13 cellular contexts compared by ENCODE assay signal in genomic region chr1:32622806-32623694, GRCh38. TPM values are rescaled to one million over a fixed set of nuclear protein-coding genes. Genes with fewer than 3 reads are reported as not detected.
DNase-seq lines count a peak whose midpoint lies in the region; ATAC-seq, FAIRE-seq and TF ChIP-seq lines count a peak whose summit lies in the region.
"Had no signal": no experiment of that assay in that cellular context is flagged by ENCODE, and none has a peak within 500 bp of the region (broad histone marks: within the 10 kb centered on the region; RNA-seq: fewer than 3 reads in every experiment).

No MANE protein-coding gene starts in this region.

- peaks cover 38% of the 10 kb centered on the region for H3K36me3 Mint-ChIP-seq in CD4-positive, CD25-positive, alpha-beta regulatory T cell
- peaks cover 29% of the 10 kb centered on the region for H3K36me3 Mint-ChIP-seq in WTC11

- peak in 1 of 3 donors; percentile 13 for DNase-seq in CD4-positive, CD25-positive, alpha-beta regulatory T cell
- DNase-seq in GM12892 (ENCODE audit: insufficient read length) = no peak
- DNase-seq in WTC11 (ENCODE audit: low spot score) = no peak
- DNase-seq in iris pigment epithelial cell (ENCODE audit: low read depth) = peak; percentile 56
- no peak for DNase-seq in NAMALWA (ENCODE audit: low spot score)
- DNase-seq: amniotic stem cell, NCI-H1417, NCI-H774, retina, substantia nigra had no signal

- H3K36me3 ChIP-seq in CD4-positive, CD25-positive, alpha-beta regulatory T cell (ENCODE audit: control insufficient read depth, insufficient read depth, low read length) = peaks cover 35% of the 10 kb centered on the region

- POLR2A ChIA-PET in WTC11 (lab: Charles Lee) = interaction anchor here (1.0 kb wide), 1 partner anchor 14 kb away, joined by 3 read pairs; no protein-coding TSS in a partner anchor

- peaks cover 10% of the 10 kb centered on the region for H3K4me1 ChIP-seq in CD4-positive, CD25-positive, alpha-beta regulatory T cell (ENCODE audit: control insufficient read depth, insufficient read depth, low read length, poor library complexity, severe bottlenecking)

- peak; percentile 47; the same call in 1 of the 2 replicates for TF ChIP-seq POLR2A in GM12892 (IDR thresholded peaks at IDR 0.05; ENCODE audit: low read depth, low read length)

- no peaks in the 10 kb centered on the region for H3K9me3 ChIP-seq in CD4-positive, CD25-positive, alpha-beta regulatory T cell (ENCODE audit: control insufficient read depth in 2 of 2, low read length in 2 of 2)

- H3K27ac ChIP-seq in CD4-positive, CD25-positive, alpha-beta regulatory T cell (ENCODE audit: insufficient read depth, low read length, poor library complexity, severe bottlenecking) = no peak overlapping the region

- H3K27me3 Mint-ChIP-seq in CD4-positive, CD25-positive, alpha-beta regulatory T cell = no peaks in the 10 kb centered on the region
- no peaks in the 10 kb centered on the region for H3K27me3 Mint-ChIP-seq in WTC11 (ENCODE audit: low read depth)

- peak overlapping the region; percentile 51 to 91 (median 65) for H3K27ac Mint-ChIP-seq in CD4-positive, CD25-positive, alpha-beta regulatory T cell
- peak overlapping the region; percentile 47; the same call in 1 of the 2 replicates for H3K27ac Mint-ChIP-seq in WTC11

- ATAC-seq in CD4-positive, CD25-positive, alpha-beta regulatory T cell (ENCODE audit: low read depth in 2 of 2) = no peak
- ATAC-seq in WTC11 (no peak), HG03175 (IDR thresholded peaks at IDR 0.05; ENCODE audit: unreplicated experiment) (no peak), GM19455 (IDR thresholded peaks at IDR 0.05; ENCODE audit: unreplicated experiment) (no peak), GM21528 (IDR thresholded peaks at IDR 0.05; ENCODE audit: low FRiP score, unreplicated experiment) (no peak)

- H3K4me3 ChIP-seq in CD4-positive, CD25-positive, alpha-beta regulatory T cell (ENCODE audit: low read depth, low read length) = no peak overlapping the region

- H3K4me3 Mint-ChIP-seq in CD4-positive, CD25-positive, alpha-beta regulatory T cell = no peak overlapping the region
- no peak overlapping the region for H3K4me3 Mint-ChIP-seq in WTC11

- CTCF ChIA-PET in WTC11 (lab: Charles Lee) = no interaction called here

- no peaks in the 10 kb centered on the region for H3K9me3 Mint-ChIP-seq in CD4-positive, CD25-positive, alpha-beta regulatory T cell
- 0 out of 2 replicates have a peak, but pooled peaks cover 5% of the 10 kb centered on the region for H3K9me3 Mint-ChIP-seq in WTC11

- H3K4me1 Mint-ChIP-seq in CD4-positive, CD25-positive, alpha-beta regulatory T cell = peaks cover 15 to 49% (median 33%) of the 10 kb centered on the region in 4 donors
- no peaks in the 10 kb centered on the region for H3K4me1 Mint-ChIP-seq in WTC11

- H3K27me3 ChIP-seq in CD4-positive, CD25-positive, alpha-beta regulatory T cell (ENCODE audit: control insufficient read depth, insufficient read depth, low read length) = no peaks in the 10 kb centered on the region

- TF ChIP-seq CTCF in WTC11 (IDR thresholded peaks at IDR 0.05) = no peak

- peak; percentile 46 for FAIRE-seq in GM12892 (lab: Jason Lieb, UNC)

TF ChIP-seq in WTC11, 78 proteins besides CTCF, POLR2A, EP300 and RAD21 (continues in another document):
- TF ChIP-seq ZNF317 (CRISPR knock-in tag; IDR thresholded peaks at IDR 0.05; ENCODE audit: borderline replicate concordance, low read depth) (no peak), TEAD4 (CRISPR knock-in tag; IDR thresholded peaks at IDR 0.05) (no peak), ZMAT4 (CRISPR knock-in tag; IDR thresholded peaks at IDR 0.05) (no peak), ZNF416 (CRISPR knock-in tag; IDR thresholded peaks at IDR 0.05) (no peak), HMGXB4 (CRISPR knock-in tag; IDR thresholded peaks at IDR 0.05) (no peak), ZNF532 (CRISPR knock-in tag; IDR thresholded peaks at IDR 0.05; ENCODE audit: borderline replicate concordance) (no peak), SMAD3 (CRISPR knock-in tag; IDR thresholded peaks at IDR 0.05; ENCODE audit: borderline replicate concordance) (no peak), MXD4 (CRISPR knock-in tag; IDR thresholded peaks at IDR 0.05; ENCODE audit: borderline replicate concordance) (no peak), AR (CRISPR knock-in tag; IDR thresholded peaks at IDR 0.05) (no peak), EMX1 (CRISPR knock-in tag; IDR thresholded peaks at IDR 0.05) (no peak), TCF7 (CRISPR knock-in tag; IDR thresholded peaks at IDR 0.05; ENCODE audit: low read depth) (no peak), SMAD4 (CRISPR knock-in tag; IDR thresholded peaks at IDR 0.05) (no peak)

RNA-seq across cellular contexts. Expression of gene ZBTB8OS, which starts 27.3 kb away (rescaled TPM):
- 40.8 TPM for total RNA-seq in CD4-positive, CD25-positive, alpha-beta regulatory T cell
- 100 to 1,000 TPM in 1 of 4 donors, 10 to 100 TPM in 3; 72.9 to 117 (median 89.0) TPM for polyA plus RNA-seq in CD4-positive, CD25-positive, alpha-beta regulatory T cell
- polyA plus RNA-seq in GM12892 (2012; ENCODE audit: missing spikeins) = 161 TPM
- total RNA-seq in WTC11 (2021) = 56.7 to 60.5 TPM (median 59.0 TPM) in 3 replicates

RNA-seq across cellular contexts. Expression of gene RBBP4, which starts 28.0 kb away (rescaled TPM):
- 139 TPM for total RNA-seq in CD4-positive, CD25-positive, alpha-beta regulatory T cell
- 100 to 1,000 TPM; 256 to 312 (median 288) TPM for polyA plus RNA-seq in CD4-positive, CD25-positive, alpha-beta regulatory T cell
- polyA plus RNA-seq in GM12892 (2012; ENCODE audit: missing spikeins) = 258 TPM
- 331 to 339 TPM (median 333 TPM) in 3 replicates for total RNA-seq in WTC11 (2021)
